27 cellular contexts compared by ENCODE assay signal in genomic region chr12:53143355-53143754, GRCh38. TPM values are rescaled to one million over a fixed set of nuclear protein-coding genes. Genes with fewer than 3 reads are reported as not detected.
A peak's percentile ranks its signal among the peaks of the same experiment; 100 is the strongest.
DNase-seq lines count a peak whose midpoint lies in the region; ATAC-seq, FAIRE-seq and TF ChIP-seq lines count a peak whose summit lies in the region.
"Had no signal": no experiment of that assay in that cellular context is flagged by ENCODE, and none has a peak within 500 bp of the region (broad histone marks: within the 10 kb centered on the region; RNA-seq: fewer than 3 reads in every experiment).

No MANE protein-coding gene starts in this region.

- H3K4me2 ChIP-seq in HepG2 (ENCODE audit: low read depth, low read length) (no peak overlapping the region), parathyroid adenoma (ENCODE audit: low read length) (peak overlapping the region; percentile 22)
- H3K4me2 ChIP-seq: BLaER1, GM23338 had no signal

- no peak overlapping the region for H3K4me3 Mint-ChIP-seq in endodermal cell
- H3K4me3 Mint-ChIP-seq in activated T-cell treated with anti-CD3 and anti-CD28 coated beads, Interleukin-2, amount 50 U/mL, for 24 hours: no peak overlapping the region
- H3K4me3 Mint-ChIP-seq: B cell; CD4-positive, CD25-positive, alpha-beta regulatory T cell; CD8-positive, alpha-beta T cell; GM23338; HFFc6 had no signal

- H3K9me3 ChIP-seq in HepG2 (ENCODE audit: low read length): peaks cover 10% of the 10 kb centered on the region
- no peaks in the 10 kb centered on the region for H3K9me3 ChIP-seq in right lobe of liver
- peaks cover 36% of the 10 kb centered on the region for H3K9me3 ChIP-seq in endodermal cell (ENCODE audit: control insufficient read depth, low read length)
- H3K9me3 ChIP-seq in parathyroid adenoma (ENCODE audit: control insufficient read depth, low read length): no peaks in the 10 kb centered on the region

- H3K9me3 Mint-ChIP-seq in endodermal cell: peaks cover 24% of the 10 kb centered on the region
- H3K9me3 Mint-ChIP-seq in activated T-cell treated with anti-CD3 and anti-CD28 coated beads, Interleukin-2, amount 50 U/mL, for 24 hours: peaks cover 2% of the 10 kb centered on the region
- H3K9me3 Mint-ChIP-seq: CD8-positive, alpha-beta T cell had no signal

- in situ Hi-C loops in HepG2 (cut with HindIII; ENCODE audit: extremely low pct_ligation_motif_present, low pct_unique_long_range_greater_than_20kb): no loop called here

- CTCF ChIA-PET in HepG2 (lab: Yijun Ruan, JAX; ENCODE audit: low intra/inter-chr PET ratio, low total read pairs): no interaction called here

- H3K27ac Mint-ChIP-seq in endodermal cell: peak overlapping the region; percentile 57
- H3K27ac Mint-ChIP-seq in activated T-cell treated with anti-CD3 and anti-CD28 coated beads, Interleukin-2, amount 50 U/mL, for 24 hours: no peak overlapping the region
- H3K27ac Mint-ChIP-seq: B cell; CD4-positive, CD25-positive, alpha-beta regulatory T cell; CD8-positive, alpha-beta T cell; GM23338; HFFc6 had no signal

- no peaks in the 10 kb centered on the region for H3K36me3 ChIP-seq in HepG2 (replicated peaks in 1 of 2; ENCODE audit: control insufficient read depth in 1 of 2, insufficient read depth in 2 of 2, low read length in 2 of 2)
- H3K36me3 ChIP-seq in right lobe of liver: no peaks in the 10 kb centered on the region
- no peaks in the 10 kb centered on the region for H3K36me3 ChIP-seq in endodermal cell (ENCODE audit: control insufficient read depth, insufficient read depth, low read length)
- H3K36me3 ChIP-seq in parathyroid adenoma (ENCODE audit: control insufficient read depth, insufficient read depth, low read length): no peaks in the 10 kb centered on the region
- H3K36me3 ChIP-seq: BLaER1, HAP-1 had no signal

- TF ChIP-seq POLR2A in HepG2 (IDR thresholded peaks at IDR 0.05; ENCODE audit: insufficient read depth in 1 of 2, low read depth in 2 of 2, low read length in 2 of 2): no peak
- no peak for TF ChIP-seq POLR2A in right lobe of liver (IDR thresholded peaks at IDR 0.05)

- peaks cover 10% of the 10 kb centered on the region for H3K27me3 Mint-ChIP-seq in endodermal cell (ENCODE audit: insufficient read depth)
- H3K27me3 Mint-ChIP-seq in activated T-cell treated with anti-CD3 and anti-CD28 coated beads, Interleukin-2, amount 50 U/mL, for 24 hours: no peaks in the 10 kb centered on the region

- ATAC-seq in HepG2: no peak
- no peak for ATAC-seq in right lobe of liver
- ATAC-seq in HG03571 (IDR thresholded peaks at IDR 0.05; ENCODE audit: unreplicated experiment): no peak
- ATAC-seq: CD8-positive, alpha-beta T cell; GM23338 had no signal

- no peaks in the 10 kb centered on the region for H3K36me3 Mint-ChIP-seq in endodermal cell (ENCODE audit: low read depth)
- H3K36me3 Mint-ChIP-seq in activated T-cell treated with anti-CD3 and anti-CD28 coated beads, Interleukin-2, amount 50 U/mL, for 24 hours (ENCODE audit: low read depth): no peaks in the 10 kb centered on the region
- H3K36me3 Mint-ChIP-seq: CD8-positive, alpha-beta T cell had no signal

- H3K4me1 Mint-ChIP-seq in endodermal cell: peaks cover 6% of the 10 kb centered on the region
- no peaks in the 10 kb centered on the region for H3K4me1 Mint-ChIP-seq in activated T-cell treated with anti-CD3 and anti-CD28 coated beads, Interleukin-2, amount 50 U/mL, for 24 hours (ENCODE audit: low read depth)
- H3K4me1 Mint-ChIP-seq: B cell, GM23338 had no signal

- H3K79me2 ChIP-seq in HepG2 (ENCODE audit: insufficient read depth, low read length) (no peaks in the 10 kb centered on the region), parathyroid adenoma (no peaks in the 10 kb centered on the region)

- TF ChIP-seq RAD21 in HepG2 (CRISPR knock-in tag; IDR thresholded peaks at IDR 0.05): no peak

- no TSS peak for BruUV-seq in HepG2 (replicated peaks; lab: Mats Ljungman, UMichigan)

- POLR2A ChIA-PET in HepG2 (lab: Yijun Ruan, JAX): interaction anchor here (0.7 kb wide), 1 partner anchor 64 kb away, joined by 3 read pairs; the partner anchor contains the start of gene SPRYD3

- H2AFZ ChIP-seq in HepG2 (ENCODE audit: low read length): no peak overlapping the region
- peak overlapping the region; percentile 19 for H2AFZ ChIP-seq in parathyroid adenoma
- H2AFZ ChIP-seq: GM23338 had no signal

- TF ChIP-seq EP300 in HepG2 (IDR thresholded peaks at IDR 0.05; ENCODE audit: low read depth in 2 of 2, low read length in 2 of 2) (no peak), HepG2 (CRISPR knock-in tag; IDR thresholded peaks at IDR 0.05; ENCODE audit: borderline replicate concordance) (no peak)

- TF ChIP-seq CTCF in HepG2 (CRISPR knock-in tag; IDR thresholded peaks at IDR 0.05): no peak
- no peak for TF ChIP-seq CTCF in right lobe of liver (IDR thresholded peaks at IDR 0.05)
- no peak for TF ChIP-seq CTCF in endodermal cell (conservative IDR thresholded peaks at IDR 0.05)
- no peak for TF ChIP-seq CTCF in parathyroid adenoma (IDR thresholded peaks at IDR 0.05)

- H3K4me1 ChIP-seq in HepG2 (ENCODE audit: insufficient read depth, low read length) (peaks cover 23% of the 10 kb centered on the region), right lobe of liver (peaks cover 0 to 13% (median 3%) of the 10 kb centered on the region in 4 donors), endodermal cell (ENCODE audit: control insufficient read depth, insufficient read depth, low read length) (no peaks in the 10 kb centered on the region), parathyroid adenoma (no peaks in the 10 kb centered on the region)
- H3K4me1 ChIP-seq: BLaER1, HAP-1 had no signal

- 15% methylated on average over 4 of the region's 4 CpGs for WGBS in HepG2 (ENCODE audit: low lambda C conversion rate)
- 93% methylated on average over 4 of the region's 4 CpGs for WGBS in right lobe of liver (ENCODE audit: insufficient coverage, low coverage, low lambda C conversion rate, missing lambda C conversion rate)
- 42 to 54% methylated on average over 4 of the region's 4 CpGs for WGBS in endodermal cell (ENCODE audit: insufficient coverage in 1 of 2, insufficient read length in 1 of 2), 2 experiments

- H3K9ac ChIP-seq in HepG2 (ENCODE audit: insufficient read depth, low read depth, low read length): no peak overlapping the region
- H3K9ac ChIP-seq in endodermal cell (ENCODE audit: extremely low read depth, low read length, poor library complexity, severe bottlenecking): no peak overlapping the region
- H3K9ac ChIP-seq in parathyroid adenoma: no peak overlapping the region
- H3K9ac ChIP-seq: BLaER1 had no signal

- no peak overlapping the region for H3K4me3 ChIP-seq in HepG2 (replicated peaks in 1 of 3; ENCODE audit: insufficient read depth in 1 of 3, low read depth in 2 of 3, low read length in 3 of 3)
- H3K4me3 ChIP-seq in right lobe of liver: no peak overlapping the region
- peak overlapping the region; percentile 27 for H3K4me3 ChIP-seq in endodermal cell (ENCODE audit: low read length)
- no peak overlapping the region for H3K4me3 ChIP-seq in parathyroid adenoma (ENCODE audit: low read depth, low read length)
- H3K4me3 ChIP-seq: BLaER1, GM23338, HAP-1 had no signal

- DNase-seq in HepG2 (ENCODE audit: low spot score): peak; percentile 14
- DNase-seq in right lobe of liver: no peak
- no peak for DNase-seq in endodermal cell
- no peak for DNase-seq in NCI-H69 (lab: John Stamatoyannopoulos, UW)
- DNase-seq in activated CD4-positive, CD25-positive, alpha-beta regulatory T cell (lab: John Stamatoyannopoulos, UW): no peak
- DNase-seq in activated T-cell treated with anti-CD3 and anti-CD28 coated beads, Interleukin-2, amount 50 U/mL, for 24 hours: no peak
- DNase-seq: CD4-positive, CD25-positive, alpha-beta regulatory T cell; CD8-positive, alpha-beta T cell; DMS 273 treated with DMSO at 0.1 percent for 48 hours; DMS79 treated with DMSO at 0.1 percent for 48 hours; GF-D8; HFFc6 had no signal

- no peak for FAIRE-seq in HepG2 (lab: Jason Lieb, UNC)
- FAIRE-seq: A204.1, D721Med, GM12891, GM18507 had no signal

- no peaks in the 10 kb centered on the region for H3K27me3 ChIP-seq in HepG2 (ENCODE audit: control insufficient read depth in 1 of 2, insufficient read depth in 2 of 2, low read length in 2 of 2)
- H3K27me3 ChIP-seq in right lobe of liver: no peaks in the 10 kb centered on the region
- no peaks in the 10 kb centered on the region for H3K27me3 ChIP-seq in endodermal cell (ENCODE audit: control insufficient read depth, insufficient read depth, low read length, poor library complexity, severe bottlenecking)
- no peaks in the 10 kb centered on the region for H3K27me3 ChIP-seq in parathyroid adenoma (ENCODE audit: control insufficient read depth, insufficient read depth, low read length)
- H3K27me3 ChIP-seq: BLaER1 had no signal

- intact Hi-C loops in HepG2 (cut with micrococcal nuclease; ENCODE audit: unreplicated experiment): no loop called here
- intact Hi-C loops in right lobe of liver (cut with DNase I): no loop called here

- H3K27ac ChIP-seq in HepG2 (ENCODE audit: extremely low read length, insufficient read depth, low read length): no peak overlapping the region
- H3K27ac ChIP-seq in right lobe of liver: no peak overlapping the region
- no peak overlapping the region for H3K27ac ChIP-seq in endodermal cell (ENCODE audit: low read depth, low read length)
- no peak overlapping the region for H3K27ac ChIP-seq in parathyroid adenoma
- H3K27ac ChIP-seq: 22Rv1, BLaER1, C4-2B had no signal

- no peaks in the 10 kb centered on the region for H4K20me1 ChIP-seq in HepG2 (ENCODE audit: insufficient read depth, low read length)
- H4K20me1 ChIP-seq: BLaER1 had no signal

RNA-seq across cellular contexts. Expression of gene ZNF740, which starts 37.2 kb away (rescaled TPM):
- total RNA-seq in HepG2 (2016; rRNA removed; fragmentation: Illumina TruSeq; extraction: Trizol) (15.0 and 16.9 TPM in 2 replicates), right lobe of liver (10 to 100 TPM in 5 of 6 experiments, 1 to 10 TPM in 1; 5.5 to 24.4 (median 19.2) TPM), endodermal cell (10 to 100 TPM; 54.0 to 54.6 TPM)
- 2.4 and 4.8 TPM in 2 replicates for total RNA-seq in HepG2 (2016; cell fraction: cytosol; rRNA removed; fragmentation: Illumina TruSeq; extraction: Trizol; ENCODE audit: low read depth)
- 13.9 and 16.1 TPM in 2 replicates for total RNA-seq in HepG2 (2016; cell fraction: insoluble cytoplasmic fraction; rRNA removed; fragmentation: Illumina TruSeq; extraction: Trizol)
- total RNA-seq in HepG2 (2016; cell fraction: membrane; rRNA removed; fragmentation: Illumina TruSeq; extraction: Trizol): 11.3 and 11.8 TPM in 2 replicates
- 20.9 and 23.7 TPM in 2 replicates for total RNA-seq in HepG2 (2016; cell fraction: nucleus; rRNA removed; fragmentation: Illumina TruSeq; extraction: Trizol)
- 19.0 and 22.0 TPM in 2 replicates for polyA plus RNA-seq in HepG2 (2011; rRNA removed)
- polyA plus RNA-seq in HepG2 (2011; cell fraction: cytosol; rRNA removed): 7.2 and 8.9 TPM in 2 replicates
- polyA plus RNA-seq in HepG2 (2011; cell fraction: nucleus; rRNA removed): 49.3 and 50.2 TPM in 2 replicates
- 15.4 and 16.5 TPM in 2 replicates for polyA plus RNA-seq in HepG2 (2012)
- polyA plus RNA-seq in HepG2 (2016; cell fraction: cytosol; fragmentation: Illumina TruSeq; extraction: Trizol; ENCODE audit: low read depth): 1.4 and 2.0 TPM in 2 replicates
- polyA plus RNA-seq in HepG2 (2016; cell fraction: insoluble cytoplasmic fraction; fragmentation: Illumina TruSeq; extraction: Trizol; ENCODE audit: low read depth): 11.3 and 12.0 TPM in 2 replicates
- 4.1 and 5.8 TPM in 2 replicates for polyA plus RNA-seq in HepG2 (2016; cell fraction: membrane; fragmentation: Illumina TruSeq; extraction: Trizol; ENCODE audit: low read depth)
- 21.2 and 25.1 TPM in 2 replicates for polyA plus RNA-seq in HepG2 (2016; cell fraction: nucleus; fragmentation: Illumina TruSeq; extraction: Trizol; ENCODE audit: insufficient read depth, low read depth)
- polyA minus RNA-seq in HepG2 (2011; rRNA and poly(A)+ RNA removed; ENCODE audit: low replicate concordance): 41.0 and 77.8 TPM in 2 replicates
- 8.4 and 10.6 TPM in 2 replicates for polyA minus RNA-seq in HepG2 (2011; cell fraction: cytosol; rRNA and poly(A)+ RNA removed)
- 91.4 and 93.6 TPM in 2 replicates for polyA minus RNA-seq in HepG2 (2011; cell fraction: nucleus; rRNA and poly(A)+ RNA removed)
- polyA plus RNA-seq in endodermal cell (2013, experiment 1 of 2): 31.5 TPM
- 26.9 TPM for polyA plus RNA-seq in endodermal cell (2013, experiment 2 of 2)

RNA-seq across cellular contexts. Expression of gene CSAD, which starts 37.4 kb away (rescaled TPM):
- total RNA-seq in HepG2 (2016; rRNA removed; fragmentation: Illumina TruSeq; extraction: Trizol) (2.7 and 7.2 TPM in 2 replicates), right lobe of liver (10 to 100 TPM; 20.6 to 54.2 (median 37.1) TPM), endodermal cell (10 to 100 TPM; 24.9 to 38.2 TPM)
- total RNA-seq in HepG2 (2016; cell fraction: cytosol; rRNA removed; fragmentation: Illumina TruSeq; extraction: Trizol; ENCODE audit: low read depth): 3.9 and 6.0 TPM in 2 replicates
- total RNA-seq in HepG2 (2016; cell fraction: insoluble cytoplasmic fraction; rRNA removed; fragmentation: Illumina TruSeq; extraction: Trizol): 1.3 and 7.7 TPM in 2 replicates
- total RNA-seq in HepG2 (2016; cell fraction: membrane; rRNA removed; fragmentation: Illumina TruSeq; extraction: Trizol): 2.3 TPM in 2 replicates
- total RNA-seq in HepG2 (2016; cell fraction: nucleus; rRNA removed; fragmentation: Illumina TruSeq; extraction: Trizol): 12.9 and 16.2 TPM in 2 replicates
- 23.5 and 25.2 TPM in 2 replicates for polyA plus RNA-seq in HepG2 (2011; rRNA removed)
- polyA plus RNA-seq in HepG2 (2011; cell fraction: cytosol; rRNA removed): 4.3 and 5.6 TPM in 2 replicates
- 112 and 125 TPM in 2 replicates for polyA plus RNA-seq in HepG2 (2011; cell fraction: nucleus; rRNA removed)
- polyA plus RNA-seq in HepG2 (2012): 10.0 and 10.8 TPM in 2 replicates
- 0.41 and 0.44 TPM in 2 replicates for polyA plus RNA-seq in HepG2 (2016; cell fraction: cytosol; fragmentation: Illumina TruSeq; extraction: Trizol; ENCODE audit: low read depth)
- 2.9 and 3.3 TPM in 2 replicates for polyA plus RNA-seq in HepG2 (2016; cell fraction: insoluble cytoplasmic fraction; fragmentation: Illumina TruSeq; extraction: Trizol; ENCODE audit: low read depth)
- 1.2 TPM in 2 replicates for polyA plus RNA-seq in HepG2 (2016; cell fraction: membrane; fragmentation: Illumina TruSeq; extraction: Trizol; ENCODE audit: low read depth)
- polyA plus RNA-seq in HepG2 (2016; cell fraction: nucleus; fragmentation: Illumina TruSeq; extraction: Trizol; ENCODE audit: insufficient read depth, low read depth): 64.6 and 67.6 TPM in 2 replicates
- 12.1 and 29.8 TPM in 2 replicates for polyA minus RNA-seq in HepG2 (2011; rRNA and poly(A)+ RNA removed; ENCODE audit: low replicate concordance)
- polyA minus RNA-seq in HepG2 (2011; cell fraction: cytosol; rRNA and poly(A)+ RNA removed): 1.8 and 1.9 TPM in 2 replicates
- 20.1 and 26.4 TPM in 2 replicates for polyA minus RNA-seq in HepG2 (2011; cell fraction: nucleus; rRNA and poly(A)+ RNA removed)
- polyA plus RNA-seq in endodermal cell (2013, experiment 1 of 2): 20.2 TPM
- polyA plus RNA-seq in endodermal cell (2013, experiment 2 of 2): 23.9 TPM

RNA-seq across cellular contexts. Expression of gene SOAT2, which starts 40.1 kb away (rescaled TPM):
- total RNA-seq in HepG2 (2016; rRNA removed; fragmentation: Illumina TruSeq; extraction: Trizol): 6.1 and 14.9 TPM in 2 replicates
- 1.3 and 1.6 TPM in 2 replicates for total RNA-seq in HepG2 (2016; cell fraction: cytosol; rRNA removed; fragmentation: Illumina TruSeq; extraction: Trizol; ENCODE audit: low read depth)
- total RNA-seq in HepG2 (2016; cell fraction: insoluble cytoplasmic fraction; rRNA removed; fragmentation: Illumina TruSeq; extraction: Trizol): 5.1 and 14.3 TPM in 2 replicates
- total RNA-seq in HepG2 (2016; cell fraction: membrane; rRNA removed; fragmentation: Illumina TruSeq; extraction: Trizol): 3.9 and 5.2 TPM in 2 replicates
- 20.7 and 23.6 TPM in 2 replicates for total RNA-seq in HepG2 (2016; cell fraction: nucleus; rRNA removed; fragmentation: Illumina TruSeq; extraction: Trizol)
- 108 and 131 TPM in 2 replicates for polyA plus RNA-seq in HepG2 (2011; rRNA removed)
- 102 and 125 TPM in 2 replicates for polyA plus RNA-seq in HepG2 (2011; cell fraction: cytosol; rRNA removed)
- polyA plus RNA-seq in HepG2 (2011; cell fraction: nucleus; rRNA removed): 476 and 502 TPM in 2 replicates
- polyA plus RNA-seq in HepG2 (2012): 40.7 and 74.1 TPM in 2 replicates
- polyA plus RNA-seq in HepG2 (2016; cell fraction: cytosol; fragmentation: Illumina TruSeq; extraction: Trizol; ENCODE audit: low read depth): 2.1 and 3.1 TPM in 2 replicates
- 8.4 and 8.5 TPM in 2 replicates for polyA plus RNA-seq in HepG2 (2016; cell fraction: insoluble cytoplasmic fraction; fragmentation: Illumina TruSeq; extraction: Trizol; ENCODE audit: low read depth)
- polyA plus RNA-seq in HepG2 (2016; cell fraction: membrane; fragmentation: Illumina TruSeq; extraction: Trizol; ENCODE audit: low read depth): 3.3 and 4.5 TPM in 2 replicates
- polyA plus RNA-seq in HepG2 (2016; cell fraction: nucleus; fragmentation: Illumina TruSeq; extraction: Trizol; ENCODE audit: insufficient read depth, low read depth): 40.5 and 42.0 TPM in 2 replicates
- polyA minus RNA-seq in HepG2 (2011; rRNA and poly(A)+ RNA removed; ENCODE audit: low replicate concordance): 0.16 and 255 TPM in 2 replicates
- polyA minus RNA-seq in HepG2 (2011; cell fraction: cytosol; rRNA and poly(A)+ RNA removed): 39.8 and 42.8 TPM in 2 replicates
- 79.3 and 125 TPM in 2 replicates for polyA minus RNA-seq in HepG2 (2011; cell fraction: nucleus; rRNA and poly(A)+ RNA removed)
- 1 to 10 TPM in 3 of 6 experiments, under 1 TPM in 3; 0.62 to 3.4 (median 0.99) TPM for total RNA-seq in right lobe of liver
- under 1 TPM; 0.46 to 0.71 TPM for total RNA-seq in endodermal cell
- 0.28 TPM for polyA plus RNA-seq in endodermal cell (2013, experiment 1 of 2)
- polyA plus RNA-seq in endodermal cell (2013, experiment 2 of 2): 0.21 TPM
- total RNA-seq: B cell, Daoy, G401, GM23338 had no signal
- polyA plus RNA-seq: AG04450; CD4-positive, CD25-positive, alpha-beta regulatory T cell; GM23338 had no signal

RNA-seq across cellular contexts. Expression of gene IGFBP6, which starts 45.9 kb away (rescaled TPM):
- total RNA-seq in HepG2 (2016; rRNA removed; fragmentation: Illumina TruSeq; extraction: Trizol): 2.1 and 3.9 TPM in 2 replicates
- total RNA-seq in HepG2 (2016; cell fraction: cytosol; rRNA removed; fragmentation: Illumina TruSeq; extraction: Trizol; ENCODE audit: low read depth): 5.3 and 5.9 TPM in 2 replicates
- 2.5 and 4.7 TPM in 2 replicates for total RNA-seq in HepG2 (2016; cell fraction: insoluble cytoplasmic fraction; rRNA removed; fragmentation: Illumina TruSeq; extraction: Trizol)
- 3.3 and 3.5 TPM in 2 replicates for total RNA-seq in HepG2 (2016; cell fraction: membrane; rRNA removed; fragmentation: Illumina TruSeq; extraction: Trizol)
- total RNA-seq in HepG2 (2016; cell fraction: nucleus; rRNA removed; fragmentation: Illumina TruSeq; extraction: Trizol): 1.9 and 3.2 TPM in 2 replicates
- polyA plus RNA-seq in HepG2 (2011; rRNA removed): 22.6 and 25.2 TPM in 2 replicates
- 19.0 and 41.0 TPM in 2 replicates for polyA plus RNA-seq in HepG2 (2011; cell fraction: cytosol; rRNA removed)
- polyA plus RNA-seq in HepG2 (2011; cell fraction: nucleus; rRNA removed): 8.4 and 9.6 TPM in 2 replicates
- polyA plus RNA-seq in HepG2 (2012): 3.4 and 4.6 TPM in 2 replicates
- 4.2 and 5.7 TPM in 2 replicates for polyA plus RNA-seq in HepG2 (2016; cell fraction: cytosol; fragmentation: Illumina TruSeq; extraction: Trizol; ENCODE audit: low read depth)
- polyA plus RNA-seq in HepG2 (2016; cell fraction: insoluble cytoplasmic fraction; fragmentation: Illumina TruSeq; extraction: Trizol; ENCODE audit: low read depth): 2.0 and 2.4 TPM in 2 replicates
- polyA plus RNA-seq in HepG2 (2016; cell fraction: membrane; fragmentation: Illumina TruSeq; extraction: Trizol; ENCODE audit: low read depth): 3.2 and 3.8 TPM in 2 replicates
- polyA plus RNA-seq in HepG2 (2016; cell fraction: nucleus; fragmentation: Illumina TruSeq; extraction: Trizol; ENCODE audit: insufficient read depth, low read depth): 5.4 and 7.5 TPM in 2 replicates
- polyA minus RNA-seq in HepG2 (2011; rRNA and poly(A)+ RNA removed; ENCODE audit: low replicate concordance): 9.0 and 27.1 TPM in 2 replicates
- polyA minus RNA-seq in HepG2 (2011; cell fraction: cytosol; rRNA and poly(A)+ RNA removed): 8.7 and 9.5 TPM in 2 replicates
- 0.77 and 1.6 TPM in 2 replicates for polyA minus RNA-seq in HepG2 (2011; cell fraction: nucleus; rRNA and poly(A)+ RNA removed)
- 10 to 100 TPM in 2 of 6 experiments, 1 to 10 TPM in 4; 1.7 to 25.4 (median 4.9) TPM for total RNA-seq in right lobe of liver
- 10 to 100 TPM; 21.7 to 48.4 TPM for total RNA-seq in endodermal cell
- polyA plus RNA-seq in endodermal cell (2013, experiment 1 of 2): 13.5 TPM
- polyA plus RNA-seq in endodermal cell (2013, experiment 2 of 2): 23.1 TPM
- total RNA-seq: B cell; CD4-positive, CD25-positive, alpha-beta regulatory T cell had no signal
